ENCODE assay signal across 9 cellular contexts in genomic region chr3:71512000-71512399, GRCh38.
DNase-seq lines count a peak whose midpoint lies in the region; ATAC-seq, FAIRE-seq and TF ChIP-seq lines count a peak whose summit lies in the region.
"Had no signal": no experiment of that assay in that cellular context is flagged by ENCODE, and none has a peak within 500 bp of the region (broad histone marks: within the 10 kb centered on the region; RNA-seq: fewer than 3 reads in every experiment).

No MANE protein-coding gene starts in this region.

- no peaks in the 10 kb centered on the region for H3K9me3 Mint-ChIP-seq in CD4-positive, alpha-beta T cell

- H3K27ac Mint-ChIP-seq in CD4-positive, alpha-beta T cell, result no peak overlapping the region

- intact Hi-C loops in CD4-positive, alpha-beta T cell (cut with DNase I, micrococcal nuclease), result loop anchor here (1.0 to 10.0 kb wide), 10 partner anchors 19 to 962 kb away; partner anchors contain the start of gene FOXP1 (in 1 of the 2)

- H3K4me3 Mint-ChIP-seq in CD4-positive, alpha-beta T cell, result no peak overlapping the region

- CTCF ChIA-PET in CD4-positive, alpha-beta T cell (lab: Charles Lee), result interaction anchor here (0.6 to 2.0 kb wide), 18 partner anchors 10 to 353 kb away, joined by 3 to 10 read pairs (median 3); no protein-coding TSS in a partner anchor

- no peak for FAIRE-seq in RCC 7860 (lab: Jason Lieb, UNC)
- FAIRE-seq: GM18507 had no signal

- DNase-seq in CD4-positive, alpha-beta T cell, result peak in 5 of 10 experiments; percentile 20 to 46 (median 34)
- DNase-seq in RCC 7860 (ENCODE audit: low spot score) (peak; percentile 28), epithelial cell of prostate (ENCODE audit: low read depth, low spot score) (no peak), NCI-H1694 (lab: John Stamatoyannopoulos, UW) (no peak), amniotic stem cell (lab: John Stamatoyannopoulos, UW) (no peak), NK-92 (lab: John Stamatoyannopoulos, UW; ENCODE audit: unreplicated experiment) (no peak)

- H3K4me1 Mint-ChIP-seq in CD4-positive, alpha-beta T cell (ENCODE audit: low read depth), result peaks cover 21% of the 10 kb centered on the region

- POLR2A ChIA-PET in CD4-positive, alpha-beta T cell (lab: Charles Lee), result interaction anchor here (0.6 to 2.0 kb wide), 7 partner anchors 16 to 230 kb away, joined by 3 to 9 read pairs (median 5); no protein-coding TSS in a partner anchor

- peak; percentile 99 for ATAC-seq in CD4-positive, alpha-beta T cell (ENCODE audit: poor library complexity)
- ATAC-seq in GM21367 (IDR thresholded peaks at IDR 0.05; ENCODE audit: unreplicated experiment) (peak; percentile 80), GM21360 (IDR thresholded peaks at IDR 0.05; ENCODE audit: unreplicated experiment) (no peak)

- H3K27me3 Mint-ChIP-seq in CD4-positive, alpha-beta T cell, result no peaks in the 10 kb centered on the region

- H3K36me3 Mint-ChIP-seq in CD4-positive, alpha-beta T cell (ENCODE audit: low read depth), result no peaks in the 10 kb centered on the region

- no peaks in the 10 kb centered on the region for H3K27me3 ChIP-seq in CD4-positive, alpha-beta T cell (ENCODE audit: control insufficient read depth, insufficient read depth, low read length)

- peak; percentile 70 for TF ChIP-seq CTCF in CD4-positive, alpha-beta T cell (IDR thresholded peaks at IDR 0.05)

- H3K27ac ChIP-seq in CD4-positive, alpha-beta T cell (ENCODE audit: low read depth, low read length), result no peak overlapping the region
- peak overlapping the region; percentile 61 for H3K27ac ChIP-seq in epithelial cell of prostate

- no peaks in the 10 kb centered on the region for H3K9me3 ChIP-seq in CD4-positive, alpha-beta T cell (ENCODE audit: control insufficient read depth, low read length)
